ENCODE assay signal across 1 cellular context in genomic region chr15:82248261-82248660, GRCh38. TPM values are rescaled to one million over a fixed set of nuclear protein-coding genes. Genes with fewer than 3 reads are reported as not detected.
"Had no signal": no experiment of that assay in that cellular context is flagged by ENCODE, and none has a peak within 500 bp of the region (broad histone marks: within the 10 kb centered on the region; RNA-seq: fewer than 3 reads in every experiment).

No MANE protein-coding gene starts in this region.

RNA-seq across cellular contexts. Expression of gene SAXO2, which starts 14.4 kb away (rescaled TPM):
- total RNA-seq: thoracic aorta had no signal
